In genomic region chr11:9590717-9591116, GRCh38 we compare ENCODE assay signal across 1 cellular context.
TF ChIP-seq lines count a peak whose summit lies in the region.

No MANE protein-coding gene starts in this region.

TF ChIP-seq in H1, 55 proteins besides CTCF, POLR2A, EP300 and RAD21:
- TF ChIP-seq POLR2AphosphoS5 (IDR thresholded peaks at IDR 0.05; ENCODE audit: low read depth, low read length), result 0 out of 2 replicates have a peak, but pooled peaks have one; percentile 33
- TF ChIP-seq POU5F1 (IDR thresholded peaks at IDR 0.05; ENCODE audit: low read depth, low read length), result no peak
- no peak for TF ChIP-seq EGR1 (IDR thresholded peaks at IDR 0.05; ENCODE audit: borderline replicate concordance, low read depth, low read length)
- no peak for TF ChIP-seq ASH2L (IDR thresholded peaks at IDR 0.05; ENCODE audit: low read length)
TF ChIP-seq in H1: peak in this region for 1.
